Comparison of ENCODE assay signal across 30 cellular contexts in the genomic region with DNA sequence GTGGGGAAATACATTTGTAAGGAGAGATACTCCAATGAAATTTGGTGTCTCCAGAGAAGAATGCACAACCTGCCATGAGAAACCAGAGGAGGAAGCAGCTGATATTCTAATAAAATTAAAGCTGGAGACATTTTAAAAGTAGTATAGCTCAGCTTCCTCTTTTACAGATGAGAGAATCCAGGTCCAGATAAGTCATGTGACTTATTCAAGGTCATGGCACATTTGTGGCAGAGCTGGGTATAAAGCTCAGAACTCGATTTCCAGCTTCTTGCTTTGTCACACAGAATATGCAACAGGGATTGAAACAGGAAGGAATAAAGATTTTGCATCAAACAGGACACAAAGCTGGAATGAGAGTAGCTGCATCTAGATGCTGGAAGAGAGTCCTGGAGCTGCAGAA.
"Had no signal": no experiment of that assay in that cellular context is flagged by ENCODE, and none has a peak within 500 bp of the region (broad histone marks: within the 10 kb centered on the region; RNA-seq: fewer than 3 reads in every experiment).

No MANE protein-coding gene starts in this region.

- H3K27ac ChIP-seq: ascending aorta, breast epithelium, coronary artery, dorsolateral prefrontal cortex, esophagus squamous epithelium, gastroesophageal sphincter, heart right ventricle, VCaP had no signal

- H3K27me3 Mint-ChIP-seq: dendritic cell treated with granulocyte-macrophage colony-stimulating factor and Interleukin-4, amounts not matched to agents 40 ng/mL and 50 ng/mL, for 4 days had no signal

- H3K36me3 ChIP-seq: ascending aorta, breast epithelium, esophagus squamous epithelium, gastroesophageal sphincter, heart right ventricle had no signal

- H3K9me3 Mint-ChIP-seq: activated CD4-positive, alpha-beta memory T cell treated with anti-CD3 and anti-CD28 coated beads for 36 hours; activated naive CD4-positive, alpha-beta T cell treated with anti-CD3 and anti-CD28 coated beads, Interleukin-2, amount 10 ng/mL, durations not matched to agents 7 days and 5 days; activated naive CD4-positive, alpha-beta T cell treated with anti-CD3 and anti-CD28 coated beads, Interleukin-2, amount 50 U/mL, for 72 hours; activated naive CD8-positive, alpha-beta T cell treated with anti-CD3 and anti-CD28 coated beads, Interleukin-2, amount 10 ng/mL, durations not matched to agents 7 days and 5 days; activated T-cell treated with anti-CD3 and anti-CD28 coated beads, Interleukin-2, amount 50 U/mL, for 24 hours; activated T-cell treated with anti-CD3 and anti-CD28 coated beads, Interleukin-2, amount 50 U/mL, for 72 hours; central memory CD8-positive, alpha-beta T cell; dendritic cell treated with granulocyte-macrophage colony-stimulating factor and Interleukin-4, amounts not matched to agents 40 ng/mL and 50 ng/mL, for 4 days; WTC11 had no signal

- H3K36me3 Mint-ChIP-seq: activated CD4-positive, alpha-beta memory T cell treated with anti-CD3 and anti-CD28 coated beads for 36 hours; activated CD8-positive, alpha-beta memory T cell treated with anti-CD3 and anti-CD28 coated beads, Interleukin-2, amount 10 ng/mL, durations not matched to agents 7 days and 5 days; activated naive CD4-positive, alpha-beta T cell treated with anti-CD3 and anti-CD28 coated beads, Interleukin-2, amount 10 ng/mL, durations not matched to agents 7 days and 5 days; activated naive CD4-positive, alpha-beta T cell treated with anti-CD3 and anti-CD28 coated beads, Interleukin-2, amount 50 U/mL, for 72 hours; activated naive CD8-positive, alpha-beta T cell treated with anti-CD3 and anti-CD28 coated beads, Interleukin-2, amount 10 ng/mL, durations not matched to agents 7 days and 5 days; brain; WTC11 had no signal

- H3K4me3 Mint-ChIP-seq: activated CD4-positive, alpha-beta memory T cell treated with anti-CD3 and anti-CD28 coated beads for 36 hours; activated CD8-positive, alpha-beta memory T cell treated with anti-CD3 and anti-CD28 coated beads, Interleukin-2, amount 10 ng/mL, durations not matched to agents 7 days and 5 days; activated CD8-positive, alpha-beta T cell treated with anti-CD3 and anti-CD28 coated beads, Interleukin-2, amount 10 ng/mL, durations not matched to agents 7 days and 5 days; activated naive CD4-positive, alpha-beta T cell treated with anti-CD3 and anti-CD28 coated beads, Interleukin-2, amount 10 ng/mL, durations not matched to agents 7 days and 5 days; activated naive CD8-positive, alpha-beta T cell treated with anti-CD3 and anti-CD28 coated beads, Interleukin-2, amount 10 ng/mL, durations not matched to agents 7 days and 5 days; activated T-cell treated with anti-CD3 and anti-CD28 coated beads, Interleukin-2, amount 50 U/mL, for 24 hours; activated T-cell treated with anti-CD3 and anti-CD28 coated beads, Interleukin-2, amount 50 U/mL, for 72 hours; brain; central memory CD8-positive, alpha-beta T cell; dendritic cell treated with granulocyte-macrophage colony-stimulating factor and Interleukin-4, amounts not matched to agents 40 ng/mL and 50 ng/mL, for 4 days; WTC11 had no signal

- H3K9me3 ChIP-seq: ascending aorta, breast epithelium, esophagus squamous epithelium, gastroesophageal sphincter, heart right ventricle had no signal

- H3K4me1 ChIP-seq: ascending aorta, breast epithelium had no signal

- DNase-seq: activated CD4-positive, alpha-beta memory T cell treated with anti-CD3 and anti-CD28 coated beads for 36 hours; activated CD4-positive, alpha-beta T cell treated with anti-CD3 and anti-CD28 coated beads for 1 hour; activated CD4-positive, alpha-beta T cell treated with anti-CD3 and anti-CD28 coated beads for 4 hours; activated CD8-positive, alpha-beta memory T cell treated with anti-CD3 and anti-CD28 coated beads, Interleukin-2, amount 10 ng/mL, durations not matched to agents 7 days and 5 days; activated CD8-positive, alpha-beta memory T cell treated with anti-CD3 and anti-CD28 coated beads, Interleukin-2, amount 50 U/mL, for 48 hours; activated CD8-positive, alpha-beta T cell treated with anti-CD3 and anti-CD28 coated beads, Interleukin-2, amount 10 ng/mL, durations not matched to agents 7 days and 5 days; activated gamma-delta T cell; activated naive CD4-positive, alpha-beta T cell; activated naive CD4-positive, alpha-beta T cell treated with anti-CD3 and anti-CD28 coated beads, Interleukin-2, amount 10 ng/mL, durations not matched to agents 7 days and 5 days; activated naive CD8-positive, alpha-beta T cell treated with anti-CD3 and anti-CD28 coated beads, Interleukin-2, amount 10 ng/mL, durations not matched to agents 7 days and 5 days; activated T-cell treated with anti-CD3 and anti-CD28 coated beads for 4 hours; activated T-cell treated with anti-CD3 and anti-CD28 coated beads, Interleukin-2, amount 50 U/mL, for 24 hours; activated T-cell treated with anti-CD3 and anti-CD28 coated beads, Interleukin-2, amount 50 U/mL, for 72 hours; dorsolateral prefrontal cortex; effector memory CD4-positive, alpha-beta T cell; erythroblast; esophagus squamous epithelium; foreskin melanocyte; heart right ventricle; T-helper 2 cell had no signal

- ATAC-seq: activated CD8-positive, alpha-beta memory T cell treated with anti-CD3 and anti-CD28 coated beads, Interleukin-2, amount 10 ng/mL, durations not matched to agents 7 days and 5 days; activated CD8-positive, alpha-beta T cell treated with anti-CD3 and anti-CD28 coated beads, Interleukin-2, amount 10 ng/mL, durations not matched to agents 7 days and 5 days; activated naive CD4-positive, alpha-beta T cell treated with anti-CD3 and anti-CD28 coated beads, Interleukin-2, amount 50 U/mL, for 72 hours; activated T-cell treated with anti-CD3 and anti-CD28 coated beads, Interleukin-2, amount 50 U/mL, for 72 hours; gastroesophageal sphincter; heart right ventricle; WTC11 had no signal

- H3K4me3 ChIP-seq: ascending aorta, breast epithelium, coronary artery, dorsolateral prefrontal cortex, esophagus squamous epithelium, gastroesophageal sphincter, heart right ventricle had no signal

- H3K27ac Mint-ChIP-seq: activated CD4-positive, alpha-beta memory T cell treated with anti-CD3 and anti-CD28 coated beads for 36 hours; activated CD8-positive, alpha-beta memory T cell treated with anti-CD3 and anti-CD28 coated beads, Interleukin-2, amount 10 ng/mL, durations not matched to agents 7 days and 5 days; activated CD8-positive, alpha-beta T cell treated with anti-CD3 and anti-CD28 coated beads, Interleukin-2, amount 10 ng/mL, durations not matched to agents 7 days and 5 days; activated naive CD4-positive, alpha-beta T cell treated with anti-CD3 and anti-CD28 coated beads, Interleukin-2, amount 10 ng/mL, durations not matched to agents 7 days and 5 days; activated naive CD4-positive, alpha-beta T cell treated with anti-CD3 and anti-CD28 coated beads, Interleukin-2, amount 50 U/mL, for 72 hours; activated naive CD8-positive, alpha-beta T cell treated with anti-CD3 and anti-CD28 coated beads, Interleukin-2, amount 10 ng/mL, durations not matched to agents 7 days and 5 days; activated T-cell treated with anti-CD3 and anti-CD28 coated beads, Interleukin-2, amount 50 U/mL, for 24 hours; activated T-cell treated with anti-CD3 and anti-CD28 coated beads, Interleukin-2, amount 50 U/mL, for 72 hours; dendritic cell treated with granulocyte-macrophage colony-stimulating factor and Interleukin-4, amounts not matched to agents 40 ng/mL and 50 ng/mL, for 4 days; WTC11 had no signal

- H3K4me1 Mint-ChIP-seq: activated CD8-positive, alpha-beta memory T cell treated with anti-CD3 and anti-CD28 coated beads, Interleukin-2, amount 10 ng/mL, durations not matched to agents 7 days and 5 days; activated naive CD4-positive, alpha-beta T cell treated with anti-CD3 and anti-CD28 coated beads, Interleukin-2, amount 10 ng/mL, durations not matched to agents 7 days and 5 days; activated naive CD8-positive, alpha-beta T cell treated with anti-CD3 and anti-CD28 coated beads, Interleukin-2, amount 10 ng/mL, durations not matched to agents 7 days and 5 days; central memory CD8-positive, alpha-beta T cell; WTC11 had no signal

- H3K27me3 ChIP-seq: ascending aorta, breast epithelium, dorsolateral prefrontal cortex, esophagus squamous epithelium, gastroesophageal sphincter had no signal
